In the genomic region with DNA sequence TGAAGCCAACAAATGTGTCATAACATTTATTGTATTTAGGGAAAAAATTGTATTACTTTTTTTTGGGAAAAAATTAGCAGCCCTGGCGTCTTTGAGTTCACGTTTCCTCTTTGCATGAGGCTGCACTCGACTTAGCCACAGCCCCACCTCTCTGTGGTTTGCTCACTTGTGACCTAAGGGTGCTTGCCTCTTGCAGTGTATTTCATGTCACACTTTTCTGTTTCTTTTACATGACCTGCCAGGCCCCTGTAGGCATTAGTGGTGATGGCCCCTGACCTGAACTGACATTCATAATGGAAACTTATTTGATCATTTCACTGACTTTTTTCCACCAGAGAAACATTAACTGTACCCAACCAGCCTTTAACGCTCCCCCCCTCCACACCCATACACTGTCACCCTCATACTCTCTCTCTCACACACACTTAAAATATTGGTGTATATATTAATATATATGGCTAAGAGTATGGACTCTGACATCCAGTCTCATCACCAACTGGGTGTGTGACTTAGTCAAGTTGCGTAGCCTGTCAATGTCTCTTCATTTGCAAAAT, we compare ENCODE assay signal across 10 cellular contexts.
A peak's percentile ranks its signal among the peaks of the same experiment; 100 is the strongest.
DNase-seq lines count a peak whose midpoint lies in the region; ATAC-seq lines count a peak whose summit lies in the region.
"Had no signal": no experiment of that assay in that cellular context is flagged by ENCODE, and none has a peak within 500 bp of the region (broad histone marks: within the 10 kb centered on the region; RNA-seq: fewer than 3 reads in every experiment).

No MANE protein-coding gene starts in this region.

- no peak overlapping the region for H3K9ac ChIP-seq in mesenchymal stem cell (ENCODE audit: low read length)
- H3K9ac ChIP-seq: parathyroid adenoma had no signal

- no peak overlapping the region for H3K4me2 ChIP-seq in mesenchymal stem cell (ENCODE audit: low read length, poor library complexity, severe bottlenecking)

- H3K27me3 Mint-ChIP-seq in activated naive CD8-positive, alpha-beta T cell treated with anti-CD3 and anti-CD28 coated beads, Interleukin-2, amount 10 ng/mL, durations not matched to agents 7 days and 5 days: no peaks in the 10 kb centered on the region
- no peaks in the 10 kb centered on the region for H3K27me3 Mint-ChIP-seq in stimulated activated naive CD8-positive, alpha-beta T cell treated with anti-CD3 and anti-CD28 coated beads, Interleukin-15, Interleukin-2, amounts not matched to agents 100 ng/mL and 50 ng/mL, for 24 hours

- no peaks in the 10 kb centered on the region for H3K36me3 ChIP-seq in mesenchymal stem cell (ENCODE audit: control insufficient read depth in 1 of 2, insufficient read depth in 2 of 2, low read depth in 1 of 2, low read length in 2 of 2)
- H3K36me3 ChIP-seq: cardiac muscle cell had no signal

- peaks cover 0 to 11% of the 10 kb centered on the region in 2 experiments for H3K27me3 ChIP-seq in mesenchymal stem cell (ENCODE audit: control insufficient read depth in 1 of 2, insufficient read depth in 1 of 2, low read length in 2 of 2)
- H3K27me3 ChIP-seq: cardiac muscle cell had no signal

- H2AK5ac ChIP-seq in mesenchymal stem cell (ENCODE audit: low read length, severe bottlenecking): no peak overlapping the region

- peak overlapping the region; percentile 72 for H3K4me3 Mint-ChIP-seq in activated naive CD8-positive, alpha-beta T cell treated with anti-CD3 and anti-CD28 coated beads, Interleukin-2, amount 10 ng/mL, durations not matched to agents 7 days and 5 days
- peak overlapping the region; percentile 60 for H3K4me3 Mint-ChIP-seq in stimulated activated naive CD8-positive, alpha-beta T cell treated with anti-CD3 and anti-CD28 coated beads, Interleukin-15, Interleukin-2, amounts not matched to agents 100 ng/mL and 50 ng/mL, for 24 hours

- no peak overlapping the region for H3K4ac ChIP-seq in mesenchymal stem cell (ENCODE audit: low read depth in 1 of 2, low read length in 2 of 2)

- no peaks in the 10 kb centered on the region for H3K9me3 ChIP-seq in mesenchymal stem cell (ENCODE audit: control insufficient read depth, low read length)

- peak overlapping the region; percentile 88 for H3K27ac Mint-ChIP-seq in activated naive CD8-positive, alpha-beta T cell treated with anti-CD3 and anti-CD28 coated beads, Interleukin-2, amount 10 ng/mL, durations not matched to agents 7 days and 5 days
- peak overlapping the region; percentile 97 for H3K27ac Mint-ChIP-seq in stimulated activated naive CD8-positive, alpha-beta T cell treated with anti-CD3 and anti-CD28 coated beads, Interleukin-15, Interleukin-2, amounts not matched to agents 100 ng/mL and 50 ng/mL, for 24 hours

- H3K14ac ChIP-seq in mesenchymal stem cell (ENCODE audit: low read length in 2 of 2): no peak overlapping the region

- H2AFZ ChIP-seq in mesenchymal stem cell (ENCODE audit: low read depth, low read length): no peak overlapping the region
- H2AFZ ChIP-seq: parathyroid adenoma had no signal

- H3K4me1 Mint-ChIP-seq in activated naive CD8-positive, alpha-beta T cell treated with anti-CD3 and anti-CD28 coated beads, Interleukin-2, amount 10 ng/mL, durations not matched to agents 7 days and 5 days: peaks cover 82% of the 10 kb centered on the region
- H3K4me1 Mint-ChIP-seq in stimulated activated naive CD8-positive, alpha-beta T cell treated with anti-CD3 and anti-CD28 coated beads, Interleukin-15, Interleukin-2, amounts not matched to agents 100 ng/mL and 50 ng/mL, for 24 hours (ENCODE audit: low read depth): peaks cover 95% of the 10 kb centered on the region

- POLR2A ChIA-PET in activated naive CD8-positive, alpha-beta T cell treated with anti-CD3 and anti-CD28 coated beads, Interleukin-2, amount 10 ng/mL, durations not matched to agents 7 days and 5 days (lab: Charles Lee): interaction anchor here (1.1 kb wide), 1 partner anchor 8 kb away, joined by 3 read pairs; no protein-coding TSS in a partner anchor

- no peak overlapping the region for H2BK5ac ChIP-seq in mesenchymal stem cell (ENCODE audit: low read depth, low read length, poor library complexity, severe bottlenecking)

- peak; percentile 87 for ATAC-seq in GM18502 (IDR thresholded peaks at IDR 0.05; ENCODE audit: poor library complexity, unreplicated experiment)
- peak; percentile 70 for ATAC-seq in HG02763 (IDR thresholded peaks at IDR 0.05; ENCODE audit: unreplicated experiment)
- ATAC-seq in activated naive CD8-positive, alpha-beta T cell treated with anti-CD3 and anti-CD28 coated beads, Interleukin-2, amount 10 ng/mL, durations not matched to agents 7 days and 5 days (ENCODE audit: low read depth): peak; percentile 77

- 83% methylated on average over 4 of the region's 5 CpGs for WGBS in mesenchymal stem cell

- no peak overlapping the region for H3K4me3 ChIP-seq in mesenchymal stem cell (ENCODE audit: insufficient read depth in 1 of 2, low read depth in 1 of 2, low read length in 2 of 2)
- H3K4me3 ChIP-seq: cardiac muscle cell had no signal

- no peak overlapping the region for H3K23ac ChIP-seq in mesenchymal stem cell (ENCODE audit: low read length in 2 of 2)

- H4K8ac ChIP-seq in mesenchymal stem cell (ENCODE audit: low read length): no peak overlapping the region

- H3K4me1 ChIP-seq in mesenchymal stem cell (ENCODE audit: control insufficient read depth, insufficient read depth, low read depth, low read length): peaks cover 2% of the 10 kb centered on the region
- H3K4me1 ChIP-seq: parathyroid adenoma had no signal

- no peaks in the 10 kb centered on the region for H3K9me3 Mint-ChIP-seq in activated naive CD8-positive, alpha-beta T cell treated with anti-CD3 and anti-CD28 coated beads, Interleukin-2, amount 10 ng/mL, durations not matched to agents 7 days and 5 days
- H3K9me3 Mint-ChIP-seq in stimulated activated naive CD8-positive, alpha-beta T cell treated with anti-CD3 and anti-CD28 coated beads, Interleukin-15, Interleukin-2, amounts not matched to agents 100 ng/mL and 50 ng/mL, for 24 hours: no peaks in the 10 kb centered on the region

- DNase-seq in T follicular helper cell (ENCODE audit: low read depth): peak; percentile 51
- peak; percentile 69 for DNase-seq in activated naive CD8-positive, alpha-beta T cell treated with anti-CD3 and anti-CD28 coated beads, Interleukin-2, amount 10 ng/mL, durations not matched to agents 7 days and 5 days
- no peak for DNase-seq in SW 1271 (lab: John Stamatoyannopoulos, UW)
- DNase-seq in mesenchymal stem cell: no peak
- no peak for DNase-seq in Ammon's horn (ENCODE audit: low spot score)

- no peak overlapping the region for H2BK15ac ChIP-seq in mesenchymal stem cell (ENCODE audit: low read depth, poor library complexity, severe bottlenecking)

- peaks cover 54% of the 10 kb centered on the region for H3K36me3 Mint-ChIP-seq in activated naive CD8-positive, alpha-beta T cell treated with anti-CD3 and anti-CD28 coated beads, Interleukin-2, amount 10 ng/mL, durations not matched to agents 7 days and 5 days
- H3K36me3 Mint-ChIP-seq in stimulated activated naive CD8-positive, alpha-beta T cell treated with anti-CD3 and anti-CD28 coated beads, Interleukin-15, Interleukin-2, amounts not matched to agents 100 ng/mL and 50 ng/mL, for 24 hours (ENCODE audit: low read depth): peaks cover 67% of the 10 kb centered on the region

- H2BK120ac ChIP-seq in mesenchymal stem cell (ENCODE audit: low read depth, low read length): no peak overlapping the region

- no peak overlapping the region for H3K18ac ChIP-seq in mesenchymal stem cell (ENCODE audit: low read depth in 1 of 2, low read length in 2 of 2)

- H3K27ac ChIP-seq in mesenchymal stem cell (ENCODE audit: low read length, poor library complexity, severe bottlenecking): no peak overlapping the region
- H3K27ac ChIP-seq: cardiac muscle cell, parathyroid adenoma had no signal

- H4K91ac ChIP-seq in mesenchymal stem cell (ENCODE audit: low read length): no peak overlapping the region

- no peaks in the 10 kb centered on the region for H3K79me1 ChIP-seq in mesenchymal stem cell (replicated peaks; ENCODE audit: low read length, poor library complexity, severe bottlenecking)

- no peak overlapping the region for H2BK12ac ChIP-seq in mesenchymal stem cell (ENCODE audit: low read length in 2 of 2)

Comparison
In these comparisons a context has a peak if more than half of its experiments do, and no peak if none do; other contexts are left out.
1. DNase-seq: peak in T follicular helper cell (single experiment) and activated naive CD8-positive, alpha-beta T cell treated with anti-CD3 and anti-CD28 coated beads, Interleukin-2, amount 10 ng/mL, durations not matched to agents 7 days and 5 days (single experiment); none in SW 1271 (0 of 2), mesenchymal stem cell (single experiment) and Ammon's horn (single experiment).
2. Peak in every context shown above with its lines, with median percentiles within 50 percentile points of each other: ATAC-seq.